Comparison of ENCODE assay signal across 8 cellular contexts in genomic region chr13:32164622-32165268, GRCh38.
DNase-seq lines count a peak whose midpoint lies in the region; ATAC-seq lines count a peak whose summit lies in the region.

No MANE protein-coding gene starts in this region.

- no peaks in the 10 kb centered on the region for H3K36me3 ChIP-seq in SK-N-MC (ENCODE audit: insufficient read depth, low read length)

- H3K27ac ChIP-seq in SK-N-MC: peak overlapping the region; percentile 38; the same call in 1 of the 2 replicates

- DNase-seq in COLO829 (ENCODE audit: low spot score): peak; percentile 71
- peak; percentile 59 for DNase-seq in NCI-H1092 treated with DMSO at 0.1 percent for 48 hours (lab: John Stamatoyannopoulos, UW)
- DNase-seq in SK-N-MC (ENCODE audit: low read depth, low spot score): peak; percentile 58
- DNase-seq in epidermal melanocyte (ENCODE audit: insufficient read length, low spot score): peak; percentile 30
- DNase-seq in middle frontal gyrus (ENCODE audit: extremely low spot score, low spot score): peak; percentile 13
- no peak for DNase-seq in T1000 (lab: John Stamatoyannopoulos, UW)

- no peaks in the 10 kb centered on the region for H3K9me3 ChIP-seq in SK-N-MC (ENCODE audit: low read depth, low read length)

- H3K4me3 ChIP-seq in SK-N-MC: no peak overlapping the region

- no peak overlapping the region for H3K9ac ChIP-seq in SK-N-MC (ENCODE audit: insufficient read length)

- peak; percentile 48 for ATAC-seq in GM19463 (IDR thresholded peaks at IDR 0.05; ENCODE audit: unreplicated experiment)
- no peak for ATAC-seq in HG03457 (IDR thresholded peaks at IDR 0.05; ENCODE audit: unreplicated experiment)
